8 cellular contexts compared by ENCODE assay signal in genomic region chr16:56931769-56932587, GRCh38. TPM values are rescaled to one million over a fixed set of nuclear protein-coding genes. Genes with fewer than 3 reads are reported as not detected.
DNase-seq lines count a peak whose midpoint lies in the region; ATAC-seq and TF ChIP-seq lines count a peak whose summit lies in the region.

Gene HERPUD1, plus strand, starts transcription at chr16:56932142. Its CDS starts 103 bp downstream, at chr16:56932245.

- H3K27ac Mint-ChIP-seq in progenitor cell of endocrine pancreas: peak within 1 kb of the TSS; percentile 99

- DNase-seq in GM13976 (ENCODE audit: low spot score) (peak; percentile 99), NCI-H146 treated with DMSO at 0.1 percent for 48 hours (lab: John Stamatoyannopoulos, UW; ENCODE audit: unreplicated experiment) (peak; percentile 75), amniotic epithelial cell (ENCODE audit: low read depth) (peak; percentile 95), heart right ventricle (peak; percentile 99), progenitor cell of endocrine pancreas (ENCODE audit: low spot score, unreplicated experiment) (peak; percentile 95), ureter (ENCODE audit: low spot score) (peak; percentile 99)

- in situ Hi-C loops in GM13976 (cut with MboI; ENCODE audit: low sequenced_read_pairs, unreplicated experiment): no loop called here

- H3K4me1 ChIP-seq in heart right ventricle: peaks cover 8 to 49% (median 46%) of the 10 kb centered on the region in 9 donors

- peaks cover 18% of the 10 kb centered on the region for H3K4me1 Mint-ChIP-seq in progenitor cell of endocrine pancreas (ENCODE audit: low read depth)

- H3K9me3 ChIP-seq in heart right ventricle: no peaks in the 10 kb centered on the region

- H3K9me3 Mint-ChIP-seq in progenitor cell of endocrine pancreas (ENCODE audit: low read depth): no peaks in the 10 kb centered on the region

- peak within 1 kb of the TSS; percentile 95 for H3K4me3 Mint-ChIP-seq in progenitor cell of endocrine pancreas (ENCODE audit: low read depth)

- WGBS in heart right ventricle, 2 donors: 0% methylated on average over 85 to 86 of the region's 86 CpGs

- TF ChIP-seq CTCF in GM13976 (IDR thresholded peaks at IDR 0.05; ENCODE audit: borderline replicate concordance, control extremely low read depth, extremely low read depth, insufficient read depth, missing control alignments) (no peak), heart right ventricle (IDR thresholded peaks at IDR 0.05) (peak in 3 of 9 donors; percentile 30 to 35 (median 33)), progenitor cell of endocrine pancreas (IDR thresholded peaks at IDR 0.05; ENCODE audit: unreplicated experiment) (peak; percentile 36)

- peaks cover 11% of the 10 kb centered on the region for H3K36me3 Mint-ChIP-seq in progenitor cell of endocrine pancreas (ENCODE audit: insufficient read depth)

- peak; percentile 84 for ATAC-seq in HG02870 (IDR thresholded peaks at IDR 0.05; ENCODE audit: unreplicated experiment)
- ATAC-seq in heart right ventricle: peak; percentile 94 to 98 (median 96)

- peak within 1 kb of the TSS; percentile 95 to 100 (median 99) for H3K27ac ChIP-seq in heart right ventricle

- H3K27me3 ChIP-seq in heart right ventricle: no peaks in the 10 kb centered on the region

- intact Hi-C loops in T-helper 1 cell treated with Interleukin-12 subunit alpha and Interleukin-12 subunit beta and Interleukin-4 antibody, amounts not matched to agents 30 ng/mL and 1 ng/mL, for 36 hours (cut with micrococcal nuclease): loop anchor here (1.0 to 10.0 kb wide), 10 partner anchors 15 to 805 kb away; partner anchors contain the start of genes ARL2BP, KATNB1, MT2A and NLRC5
- intact Hi-C loops in heart right ventricle (cut with DNase I): loop anchor here in 3 of 10 donors (5.0 to 10.0 kb wide), 2 partner anchors 65 to 513 kb away; partner anchors contain the start of genes SLC12A3 (in 2 of the 3), CIAPIN1 (in 1 of the 3) and COQ9 (in 1 of the 3)

- peaks cover 0 to 35% (median 14%) of the 10 kb centered on the region in 9 donors for H3K36me3 ChIP-seq in heart right ventricle

- peak within 1 kb of the TSS; percentile 61 to 100 (median 95) for H3K4me3 ChIP-seq in heart right ventricle

- H3K27me3 Mint-ChIP-seq in progenitor cell of endocrine pancreas: no peaks in the 10 kb centered on the region

RNA-seq across cellular contexts. Expression of gene HERPUD1, which starts in this region (rescaled TPM):
- total RNA-seq in T-helper 1 cell treated with Interleukin-12 subunit alpha and Interleukin-12 subunit beta and Interleukin-4 antibody, amounts not matched to agents 30 ng/mL and 1 ng/mL, for 36 hours: 194 and 216 TPM in 2 replicates
- total RNA-seq in heart right ventricle: 100 to 1,000 TPM; 107 to 175 (median 128) TPM
- polyA plus RNA-seq in heart right ventricle: 100 to 1,000 TPM in 1 of 2 donors, 10 to 100 TPM in 1; 29.6 to 151 TPM
- total RNA-seq in progenitor cell of endocrine pancreas: 70.0 and 85.9 TPM in 2 replicates
- total RNA-seq in ureter: 171 TPM

Comparison
In these comparisons a context has a peak if more than half of its experiments do, and no peak if none do; other contexts are left out.
1. Peak in every context shown above with its lines: DNase-seq, ATAC-seq, H3K4me3 ChIP-seq and H3K27ac ChIP-seq.